ENCODE assay signal across 19 cellular contexts in the genomic region with DNA sequence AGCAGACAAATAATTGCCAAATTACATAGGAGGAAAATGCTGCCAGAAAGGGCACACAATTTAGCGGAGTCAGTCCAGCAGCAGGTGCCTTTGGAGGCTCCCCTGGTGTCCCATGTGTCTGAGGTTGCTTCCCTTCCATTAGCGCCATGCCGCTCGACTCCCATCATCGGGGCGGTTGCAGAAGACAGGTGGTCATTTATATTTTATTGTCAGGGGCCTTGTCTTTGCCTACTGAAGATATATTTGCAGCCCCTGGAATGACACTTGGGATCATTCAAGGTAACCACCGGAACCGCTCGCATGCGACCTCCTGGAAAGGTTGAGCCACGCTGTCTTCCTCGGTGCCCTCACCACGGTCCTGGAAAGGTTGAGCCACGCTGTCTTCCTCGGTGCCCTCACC.
"Had no signal": no experiment of that assay in that cellular context is flagged by ENCODE, and none has a peak within 500 bp of the region (broad histone marks: within the 10 kb centered on the region; RNA-seq: fewer than 3 reads in every experiment).

No MANE protein-coding gene starts in this region.

- H3K27me3 Mint-ChIP-seq: naive thymus-derived CD8-positive, alpha-beta T cell; progenitor cell of endocrine pancreas had no signal

- H3K27ac ChIP-seq: esophagus squamous epithelium, gastroesophageal sphincter, neutrophil, ovary, tibial artery, upper lobe of left lung, uterus had no signal

- H3K4me3 Mint-ChIP-seq: immature natural killer cell; naive thymus-derived CD8-positive, alpha-beta T cell had no signal

- H3K27me3 ChIP-seq: esophagus squamous epithelium, gastroesophageal sphincter, neutrophil, ovary, tibial artery, upper lobe of left lung, uterus had no signal

- DNase-seq: cerebellar nuclear complex; dermis blood vessel endothelial cell; esophagus squamous epithelium; foreskin fibroblast; immature natural killer cell; left colon; mucosa of descending colon; stimulated activated CD4-positive, alpha-beta T cell treated with anti-CD3 and anti-CD28 coated beads, Interleukin-2, amount 100 ng/mL, for 24 hours; stimulated activated CD4-positive, alpha-beta T cell treated with anti-CD3 and anti-CD28 coated beads, Interleukin-4, amount 100 ng/mL, for 4 hours; stimulated activated naive CD4-positive, alpha-beta T cell; uterus had no signal

- H3K4me3 ChIP-seq: esophagus squamous epithelium, gastroesophageal sphincter, mucosa of descending colon, ovary, tibial artery, upper lobe of left lung, uterus had no signal

- H3K9me3 Mint-ChIP-seq: immature natural killer cell; naive thymus-derived CD8-positive, alpha-beta T cell had no signal

- H3K36me3 ChIP-seq: ovary, uterus had no signal

- H3K4me1 ChIP-seq: esophagus squamous epithelium, gastroesophageal sphincter, tibial artery, upper lobe of left lung, uterus had no signal

- H3K9me3 ChIP-seq: esophagus squamous epithelium, gastroesophageal sphincter, mucosa of descending colon, neutrophil, ovary, tibial artery, upper lobe of left lung, uterus had no signal

- H3K27ac Mint-ChIP-seq: immature natural killer cell had no signal

- ATAC-seq: gastroesophageal sphincter; left colon; mucosa of descending colon; naive thymus-derived CD8-positive, alpha-beta T cell; right cardiac atrium had no signal
